In the genomic region with DNA sequence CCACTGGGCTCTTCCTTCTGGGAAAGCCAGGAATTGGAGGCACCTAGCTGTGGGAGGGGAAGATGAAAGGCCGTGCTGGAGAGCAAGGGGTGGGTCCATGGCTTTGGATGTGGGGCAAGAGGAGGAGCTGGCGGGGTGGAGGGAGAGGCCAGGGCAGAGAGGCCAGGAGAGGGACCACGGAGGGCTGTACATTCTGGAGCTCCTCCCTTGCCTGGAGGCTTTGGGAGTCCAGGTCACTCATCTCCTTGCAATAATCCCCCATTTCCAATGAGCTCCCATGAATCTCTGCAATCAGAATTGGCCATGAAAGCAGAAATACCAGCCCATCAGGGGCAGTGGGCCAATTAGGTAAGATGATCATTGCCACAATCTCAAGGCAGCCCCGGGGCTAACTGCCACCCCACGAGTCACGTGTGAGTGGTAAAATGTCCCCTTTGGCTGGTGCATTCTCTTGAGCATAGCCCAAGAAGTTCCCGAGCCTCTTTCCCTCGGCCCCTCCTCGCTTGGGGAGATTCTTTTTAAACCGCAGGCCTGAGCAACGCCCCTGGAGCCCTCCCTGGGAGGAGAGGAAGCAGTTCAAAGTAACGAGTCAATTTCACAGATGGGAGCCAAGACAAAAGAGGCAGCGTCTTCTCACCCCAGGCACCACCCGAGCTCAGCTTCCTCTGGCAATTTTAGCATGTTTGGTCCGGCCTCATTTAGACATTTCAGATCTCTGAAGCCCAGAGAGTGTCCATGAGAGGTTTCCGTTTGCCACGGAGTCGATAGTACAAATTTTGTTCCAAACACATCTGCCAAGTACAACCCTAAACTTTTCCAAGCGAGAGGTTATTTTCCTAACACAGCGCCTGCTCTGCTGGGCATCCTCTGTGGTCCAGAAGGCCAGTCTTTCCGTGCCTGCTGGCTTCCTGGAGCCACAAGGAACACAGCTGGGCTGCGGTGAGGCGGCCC, we compare ENCODE assay signal across 9 cellular contexts. TPM values are rescaled to one million over a fixed set of nuclear protein-coding genes. Genes with fewer than 3 reads are reported as not detected.
DNase-seq lines count a peak whose midpoint lies in the region; ATAC-seq and TF ChIP-seq lines count a peak whose summit lies in the region.
"Had no signal": no experiment of that assay in that cellular context is flagged by ENCODE, and none has a peak within 500 bp of the region (broad histone marks: within the 10 kb centered on the region; RNA-seq: fewer than 3 reads in every experiment).

No MANE protein-coding gene starts in this region.

- intact Hi-C loops in head of caudate nucleus (cut with DNase I): no loop called here

- H3K27me3 Mint-ChIP-seq in GM23338 (ENCODE audit: insufficient read depth, low read depth, poor library complexity): peaks cover 27% of the 10 kb centered on the region

- peaks cover 14% of the 10 kb centered on the region for H3K4me1 Mint-ChIP-seq in GM23338

- ATAC-seq in GM23338 (peak; percentile 82), gastroesophageal sphincter (peak; percentile 71), HG03565 (IDR thresholded peaks at IDR 0.05; ENCODE audit: unreplicated experiment) (no peak)

- POLR2A ChIA-PET in RWPE1 (lab: Yijun Ruan, JAX; ENCODE audit: low non-redundant PET): interaction anchor here (0.5 to 0.7 kb wide), 2 partner anchors 12 to 90 kb away, joined by 3 read pairs; no protein-coding TSS in a partner anchor

- no peaks in the 10 kb centered on the region for H4K20me1 ChIP-seq in GM23338 (replicated peaks; ENCODE audit: insufficient read depth)

- peak overlapping the region; percentile 7; the same call in 1 of the 2 replicates for H3K4me2 ChIP-seq in GM23338

- TF ChIP-seq EP300 in gastroesophageal sphincter (IDR thresholded peaks at IDR 0.05): no peak

- peak overlapping the region; percentile 43 for H2AFZ ChIP-seq in GM23338

- H3K27ac Mint-ChIP-seq in GM23338: no peak overlapping the region

- 0 out of 2 replicates have a peak, but pooled peaks cover 5% of the 10 kb centered on the region for H3K27me3 ChIP-seq in GM23338 (ENCODE audit: insufficient read depth)
- H3K27me3 ChIP-seq in gastroesophageal sphincter: peaks cover 11% of the 10 kb centered on the region
- no peaks in the 10 kb centered on the region for H3K27me3 ChIP-seq in skeletal muscle tissue (ENCODE audit: control insufficient read depth in 3 of 3, insufficient read depth in 3 of 3, low read length in 3 of 3)

- H3F3A ChIP-seq in GM23338 (replicated peaks; ENCODE audit: low read depth): no peaks in the 10 kb centered on the region; the same call in 1 of the 2 replicates

- peak; percentile 64 for DNase-seq in GM23338 (ENCODE audit: low spot score)
- peak; percentile 67 for DNase-seq in RWPE1 (ENCODE audit: low spot score)
- DNase-seq in head of caudate nucleus: no peak
- no peak for DNase-seq in activated CD4-positive, alpha-beta T cell treated with anti-CD3 and anti-CD28 coated beads, Interleukin-2, amount 50 U/mL, for 1 hour
- no peak for DNase-seq in cerebellar nuclear complex (lab: John Stamatoyannopoulos, UW)
- DNase-seq: effector memory CD4-positive, alpha-beta T cell had no signal

- CTCF ChIA-PET in RWPE1 (lab: Yijun Ruan, JAX): interaction anchor here (0.6 kb wide), 1 partner anchor 27 kb away, joined by 3 read pairs; no protein-coding TSS in a partner anchor

- no peak overlapping the region for H3K27ac ChIP-seq in GM23338 (ENCODE audit: low read depth)
- H3K27ac ChIP-seq in RWPE1: peak overlapping the region; percentile 94
- peak overlapping the region in 3 of 4 donors; percentile 28 to 64 (median 56) for H3K27ac ChIP-seq in gastroesophageal sphincter
- peak overlapping the region; percentile 32 for H3K27ac ChIP-seq in skeletal muscle tissue (ENCODE audit: low read depth, low read length)

- no peaks in the 10 kb centered on the region for H3K36me3 Mint-ChIP-seq in GM23338 (ENCODE audit: low read depth)

- H3K79me2 ChIP-seq in GM23338 (replicated peaks; ENCODE audit: insufficient read depth): no peaks in the 10 kb centered on the region

- no peak for TF ChIP-seq CTCF in GM23338 (conservative IDR thresholded peaks at IDR 0.05; ENCODE audit: low read depth in 2 of 2)
- no peak for TF ChIP-seq CTCF in RWPE1 (conservative IDR thresholded peaks at IDR 0.05; ENCODE audit: low read depth)
- no peak for TF ChIP-seq CTCF in gastroesophageal sphincter (IDR thresholded peaks at IDR 0.05)

- 23 to 66% methylated on average over 9 to 15 of the region's 23 CpGs for WGBS in gastroesophageal sphincter (ENCODE audit: low coverage in 1 of 2), 2 donors

- no peaks in the 10 kb centered on the region for H3K9me3 ChIP-seq in gastroesophageal sphincter
- no peaks in the 10 kb centered on the region for H3K9me3 ChIP-seq in skeletal muscle tissue (ENCODE audit: control insufficient read depth in 3 of 3, low read length in 3 of 3)

- H3K9me3 Mint-ChIP-seq in GM23338: no peaks in the 10 kb centered on the region; the same call in 2 of the 3 replicates

- peak overlapping the region; percentile 35 to 66 (median 65) for H3K9ac ChIP-seq in skeletal muscle tissue (ENCODE audit: low read depth in 1 of 3, low read length in 3 of 3)

- H3K4me1 ChIP-seq in GM23338 (ENCODE audit: insufficient read depth) (peaks cover 13% of the 10 kb centered on the region; the same call in 1 of the 2 replicates), gastroesophageal sphincter (peaks cover 0 to 14% (median 0%) of the 10 kb centered on the region in 3 donors), skeletal muscle tissue (ENCODE audit: control insufficient read depth in 3 of 3, insufficient read depth in 3 of 3, low read length in 3 of 3) (peaks cover 13 to 29% (median 14%) of the 10 kb centered on the region in 3 donors)

- H3K9me2 ChIP-seq in GM23338 (ENCODE audit: insufficient read depth): no peaks in the 10 kb centered on the region

- no peak for TF ChIP-seq POLR2A in gastroesophageal sphincter (IDR thresholded peaks at IDR 0.05)

- H3K36me3 ChIP-seq in GM23338 (ENCODE audit: insufficient read depth) (no peaks in the 10 kb centered on the region), gastroesophageal sphincter (no peaks in the 10 kb centered on the region), skeletal muscle tissue (ENCODE audit: control insufficient read depth in 3 of 3, insufficient read depth in 3 of 3, low read length in 3 of 3) (no peaks in the 10 kb centered on the region)

- no peak overlapping the region; the same call in 2 of the 3 replicates for H3K4me3 Mint-ChIP-seq in GM23338

- H3K4me3 ChIP-seq in GM23338: no peak overlapping the region
- H3K4me3 ChIP-seq in gastroesophageal sphincter: peak overlapping the region in 1 of 2 donors; percentile 6
- peak overlapping the region; percentile 17 to 56 (median 42) for H3K4me3 ChIP-seq in skeletal muscle tissue (ENCODE audit: low read length in 3 of 3)

TF ChIP-seq in GM23338, 12 proteins besides CTCF, POLR2A, EP300 and RAD21:
- TF ChIP-seq JUNB (IDR thresholded peaks at IDR 0.05; ENCODE audit: unreplicated experiment) (no peak), NANOG (IDR thresholded peaks at IDR 0.05; ENCODE audit: borderline replicate concordance) (no peak), ZNF331 (CRISPR knock-in tag; IDR thresholded peaks at IDR 0.05; ENCODE audit: low read depth) (no peak), ZNF114 (CRISPR knock-in tag; IDR thresholded peaks at IDR 0.05) (no peak), EZH2phosphoT487 (IDR thresholded peaks at IDR 0.05; ENCODE audit: unreplicated experiment) (no peak), POLR2AphosphoS5 (IDR thresholded peaks at IDR 0.05; ENCODE audit: low read depth) (no peak)

RNA-seq across cellular contexts. Expression of a gene that starts 13.4 kb away (rescaled TPM):
- total RNA-seq in GM23338 (2014; rRNA removed; shearing (Covaris generic)): 0.17 TPM in 1 of 2 replicates, not detected in the other
- not detected in 2 replicates for polyA plus RNA-seq in GM23338 (2016; fragmentation: Nextera tagmentation; extraction: Ambion mirVana)
- total RNA-seq in gastroesophageal sphincter (under 1 TPM in 3 of 4 donors, not detected in 1; 0.58 to 0.81 (median 0.72) TPM), skeletal muscle tissue (1.0 TPM)

RNA-seq across cellular contexts. Expression of a gene that starts 18.3 kb away (rescaled TPM):
- total RNA-seq in GM23338 (2014; rRNA removed; shearing (Covaris generic)): 22.3 and 28.2 TPM in 2 replicates
- 9.0 and 11.8 TPM in 2 replicates for polyA plus RNA-seq in GM23338 (2016; fragmentation: Nextera tagmentation; extraction: Ambion mirVana)
- total RNA-seq in gastroesophageal sphincter: 10 to 100 TPM; 29.9 to 35.6 (median 34.0) TPM
- 14.1 TPM for total RNA-seq in skeletal muscle tissue

RNA-seq across cellular contexts. Expression of a gene that starts 30.1 kb away (rescaled TPM):
- 21.3 and 24.8 TPM in 2 replicates for total RNA-seq in GM23338 (2014; rRNA removed; shearing (Covaris generic))
- polyA plus RNA-seq in GM23338 (2016; fragmentation: Nextera tagmentation; extraction: Ambion mirVana): 14.9 and 15.9 TPM in 2 replicates
- 10 to 100 TPM; 19.6 to 40.3 (median 36.5) TPM for total RNA-seq in gastroesophageal sphincter
- 24.0 TPM for total RNA-seq in skeletal muscle tissue

RNA-seq across cellular contexts. Expression of a gene that starts 43.2 kb away (rescaled TPM):
- 0.17 TPM in 1 of 2 replicates, not detected in the other for total RNA-seq in GM23338 (2014; rRNA removed; shearing (Covaris generic))
- 0.23 and 0.26 TPM in 2 replicates for polyA plus RNA-seq in GM23338 (2016; fragmentation: Nextera tagmentation; extraction: Ambion mirVana)
- total RNA-seq in gastroesophageal sphincter (10 to 100 TPM; 32.8 to 56.2 (median 41.6) TPM), skeletal muscle tissue (23.5 TPM)

Comparison
In these comparisons a context has a peak if more than half of its experiments do, and no peak if none do; other contexts are left out.
1. DNase-seq: peak in GM23338 (single experiment) and RWPE1 (single experiment); none in head of caudate nucleus (0 of 42), activated CD4-positive, alpha-beta T cell treated with anti-CD3 and anti-CD28 coated beads, Interleukin-2, amount 50 U/mL, for 1 hour (single experiment) and cerebellar nuclear complex (0 of 2).